12 cellular contexts compared by ENCODE assay signal in genomic region chr15:101393172-101393571, GRCh38.
A peak's percentile ranks its signal among the peaks of the same experiment; 100 is the strongest.
DNase-seq lines count a peak whose midpoint lies in the region; ATAC-seq and TF ChIP-seq lines count a peak whose summit lies in the region.
"Had no signal": no experiment of that assay in that cellular context is flagged by ENCODE, and none has a peak within 500 bp of the region (broad histone marks: within the 10 kb centered on the region; RNA-seq: fewer than 3 reads in every experiment).

No MANE protein-coding gene starts in this region.

- TF ChIP-seq CTCF in natural killer cell (IDR thresholded peaks at IDR 0.05), result no peak
- TF ChIP-seq CTCF in tibial artery (IDR thresholded peaks at IDR 0.05), result no peak

- no peak overlapping the region for H3K4me3 ChIP-seq in tibial artery

- no peak overlapping the region for H3K4me3 Mint-ChIP-seq in natural killer cell treated with Interleukin-12 subunit alpha and Interleukin-12 subunit beta and Interleukin-15 and Interleukin-18, amount 100 ng/mL, for 72 hours
- no peak overlapping the region for H3K4me3 Mint-ChIP-seq in natural killer cell
- H3K4me3 Mint-ChIP-seq: CD4-positive, alpha-beta T cell; H9 had no signal

- H3K27me3 ChIP-seq in tibial artery, result peaks cover 0 to 7% of the 10 kb centered on the region in 2 donors

- H3K9me3 ChIP-seq in tibial artery, result no peaks in the 10 kb centered on the region
- H3K9me3 ChIP-seq: Caco-2 had no signal

- H3K4me1 Mint-ChIP-seq in natural killer cell treated with Interleukin-12 subunit alpha and Interleukin-12 subunit beta and Interleukin-15 and Interleukin-18, amount 100 ng/mL, for 72 hours (ENCODE audit: low read depth in 2 of 2), result peaks cover 6 to 22% of the 10 kb centered on the region in 2 donors
- H3K4me1 Mint-ChIP-seq in natural killer cell, result peaks cover 9 to 19% of the 10 kb centered on the region in 2 donors

- H3K27ac Mint-ChIP-seq in natural killer cell treated with Interleukin-12 subunit alpha and Interleukin-12 subunit beta and Interleukin-15 and Interleukin-18, amount 100 ng/mL, for 72 hours, result peak overlapping the region in 1 of 2 donors; percentile 35
- H3K27ac Mint-ChIP-seq in natural killer cell, result no peak overlapping the region
- H3K27ac Mint-ChIP-seq: B cell; CD4-positive, alpha-beta T cell; H9 had no signal

- intact Hi-C loops in natural killer cell (cut with micrococcal nuclease), result no loop called here
- intact Hi-C loops in tibial artery (cut with DNase I; ENCODE audit: low total_unique reads), result no loop called here

- H3K27me3 Mint-ChIP-seq in natural killer cell treated with Interleukin-12 subunit alpha and Interleukin-12 subunit beta and Interleukin-15 and Interleukin-18, amount 100 ng/mL, for 72 hours, result peaks cover 2 to 12% of the 10 kb centered on the region in 2 donors
- peaks cover 0 to 14% of the 10 kb centered on the region in 2 donors for H3K27me3 Mint-ChIP-seq in natural killer cell (ENCODE audit: low read depth in 2 of 2)

- no peak for ATAC-seq in natural killer cell treated with Interleukin-12 subunit alpha and Interleukin-12 subunit beta and Interleukin-15 and Interleukin-18, amount 100 ng/mL, for 72 hours
- ATAC-seq in natural killer cell, result no peak
- ATAC-seq: HepG2 had no signal

- H3K36me3 ChIP-seq in tibial artery, result no peaks in the 10 kb centered on the region

- no peak overlapping the region for H3K27ac ChIP-seq in tibial artery
- H3K27ac ChIP-seq: C4-2B had no signal

- no peaks in the 10 kb centered on the region for H3K4me1 ChIP-seq in tibial artery
- H3K4me1 ChIP-seq: Caco-2 had no signal

- no peaks in the 10 kb centered on the region for H3K9me3 Mint-ChIP-seq in natural killer cell treated with Interleukin-12 subunit alpha and Interleukin-12 subunit beta and Interleukin-15 and Interleukin-18, amount 100 ng/mL, for 72 hours
- H3K9me3 Mint-ChIP-seq in natural killer cell, result no peaks in the 10 kb centered on the region
- H3K9me3 Mint-ChIP-seq: CD4-positive, alpha-beta T cell; H9 had no signal

- no peaks in the 10 kb centered on the region for H3K36me3 Mint-ChIP-seq in natural killer cell treated with Interleukin-12 subunit alpha and Interleukin-12 subunit beta and Interleukin-15 and Interleukin-18, amount 100 ng/mL, for 72 hours
- H3K36me3 Mint-ChIP-seq in natural killer cell, result no peaks in the 10 kb centered on the region

- DNase-seq in natural killer cell treated with Interleukin-12 subunit alpha and Interleukin-12 subunit beta and Interleukin-15 and Interleukin-18, amount 100 ng/mL, for 72 hours (ENCODE audit: low spot score), result peak; percentile 53
- no peak for DNase-seq in natural killer cell
- peak; percentile 20 for DNase-seq in islet precursor cell
- DNase-seq in tibial artery, result peak; percentile 18 to 35
- no peak for DNase-seq in NCI-H187 (lab: John Stamatoyannopoulos, UW)
- DNase-seq in NOMO-1 treated with DMSO at 0.1 percent for 48 hours (lab: John Stamatoyannopoulos, UW; ENCODE audit: unreplicated experiment), result no peak
- DNase-seq: Caco-2; CD4-positive, alpha-beta T cell had no signal

Comparison
In these comparisons a context has a peak if more than half of its experiments do, and no peak if none do; other contexts are left out.
1. DNase-seq: peak in natural killer cell treated with Interleukin-12 subunit alpha and Interleukin-12 subunit beta and Interleukin-15 and Interleukin-18, amount 100 ng/mL, for 72 hours (single experiment), islet precursor cell (single experiment) and tibial artery (2 of 2); none in natural killer cell (single experiment), NCI-H187 (0 of 2) and NOMO-1 treated with DMSO at 0.1 percent for 48 hours (single experiment).